10 cellular contexts compared by ENCODE assay signal in genomic region chr15:89136818-89137772, GRCh38. TPM values are rescaled to one million over a fixed set of nuclear protein-coding genes. Genes with fewer than 3 reads are reported as not detected.
A peak's percentile ranks its signal among the peaks of the same experiment; 100 is the strongest.
DNase-seq lines count a peak whose midpoint lies in the region; ATAC-seq and TF ChIP-seq lines count a peak whose summit lies in the region.
"Had no signal": no experiment of that assay in that cellular context is flagged by ENCODE, and none has a peak within 500 bp of the region (broad histone marks: within the 10 kb centered on the region; RNA-seq: fewer than 3 reads in every experiment).

No MANE protein-coding gene starts in this region.

- H3K27me3 Mint-ChIP-seq in activated CD4-positive, alpha-beta T cell treated with anti-CD3 and anti-CD28 coated beads, Interleukin-2, amount 10 ng/mL, durations not matched to agents 24 days and 14 days = no peaks in the 10 kb centered on the region

- TF ChIP-seq POLR2A in tibial nerve (IDR thresholded peaks at IDR 0.05) = no peak

- H3K36me3 ChIP-seq in mucosa of descending colon (ENCODE audit: low read depth) (no peaks in the 10 kb centered on the region), tibial nerve (no peaks in the 10 kb centered on the region)

- no peaks in the 10 kb centered on the region for H3K9me3 ChIP-seq in mucosa of descending colon
- H3K9me3 ChIP-seq in tibial nerve = no peaks in the 10 kb centered on the region
- H3K9me3 ChIP-seq: A549 had no signal

- TF ChIP-seq CTCF in dorsolateral prefrontal cortex (IDR thresholded peaks at IDR 0.05 in 54 of 56, conservative IDR thresholded peaks at IDR 0.05 in 2 of 56; ENCODE audit: low read depth in 1 of 56, partially characterized antibody in 56 of 56) (peak in 1 of 56 donors; percentile 8), mucosa of descending colon (IDR thresholded peaks at IDR 0.05) (no peak), tibial nerve (IDR thresholded peaks at IDR 0.05) (no peak)

- intact Hi-C loops in activated CD4-positive, alpha-beta T cell treated with anti-CD3 and anti-CD28 coated beads, Interleukin-2, amount 10 ng/mL, durations not matched to agents 24 days and 14 days (cut with micrococcal nuclease) = no loop called here
- intact Hi-C loops in dorsolateral prefrontal cortex (cut with DNase I) (loop anchor here in 1 of 2 donors (5.0 kb wide), 1 partner anchor 45 kb away; no protein-coding TSS in a partner anchor), mucosa of descending colon (cut with DNase I, micrococcal nuclease) (loop anchor here in 1 of 2 donors (10.0 kb wide), 1 partner anchor 82 kb away; no protein-coding TSS in a partner anchor)

- peak in 1 of 2 donors; percentile 12 for TF ChIP-seq EP300 in tibial nerve (IDR thresholded peaks at IDR 0.05)

- peak overlapping the region; percentile 34 for H3K27ac Mint-ChIP-seq in activated CD4-positive, alpha-beta T cell treated with anti-CD3 and anti-CD28 coated beads, Interleukin-2, amount 10 ng/mL, durations not matched to agents 24 days and 14 days

- H3K36me3 Mint-ChIP-seq in activated CD4-positive, alpha-beta T cell treated with anti-CD3 and anti-CD28 coated beads, Interleukin-2, amount 10 ng/mL, durations not matched to agents 24 days and 14 days (ENCODE audit: low read depth) = peaks cover 15% of the 10 kb centered on the region

- H3K4me1 ChIP-seq in mucosa of descending colon (ENCODE audit: low read depth) (peaks cover 21% of the 10 kb centered on the region), tibial nerve (peaks cover 0 to 86% (median 39%) of the 10 kb centered on the region in 4 donors)

- 47 to 48% methylated on average over 10 to 11 of the region's 11 CpGs for WGBS in tibial nerve, 2 donors

- ATAC-seq in mucosa of descending colon = peak; percentile 81
- ATAC-seq: A549 had no signal

- H3K4me1 Mint-ChIP-seq in activated CD4-positive, alpha-beta T cell treated with anti-CD3 and anti-CD28 coated beads, Interleukin-2, amount 10 ng/mL, durations not matched to agents 24 days and 14 days = peaks cover 34% of the 10 kb centered on the region

- no peaks in the 10 kb centered on the region for H3K27me3 ChIP-seq in dorsolateral prefrontal cortex
- H3K27me3 ChIP-seq in tibial nerve = no peaks in the 10 kb centered on the region

- H3K27ac ChIP-seq in dorsolateral prefrontal cortex (peak overlapping the region; percentile 23 to 95 (median 85)), tibial nerve (peak overlapping the region in 3 of 4 donors; percentile 5 to 77 (median 68))

- no peak overlapping the region for H3K4me3 Mint-ChIP-seq in activated CD4-positive, alpha-beta T cell treated with anti-CD3 and anti-CD28 coated beads, Interleukin-2, amount 10 ng/mL, durations not matched to agents 24 days and 14 days

- H3K9me3 Mint-ChIP-seq in activated CD4-positive, alpha-beta T cell treated with anti-CD3 and anti-CD28 coated beads, Interleukin-2, amount 10 ng/mL, durations not matched to agents 24 days and 14 days = no peaks in the 10 kb centered on the region

- H3K4me3 ChIP-seq in dorsolateral prefrontal cortex (peak overlapping the region in 5 of 59 donors; percentile 1 to 21 (median 9)), mucosa of descending colon (no peak overlapping the region), tibial nerve (no peak overlapping the region)
- H3K4me3 ChIP-seq: A549 had no signal

- DNase-seq in activated CD4-positive, alpha-beta T cell treated with anti-CD3 and anti-CD28 coated beads, Interleukin-2, amount 10 ng/mL, durations not matched to agents 24 days and 14 days = peak; percentile 64
- DNase-seq in activated CD4-positive, alpha-beta T cell treated with anti-CD3 and anti-CD28 coated beads, Interleukin-2, amount 50 U/mL, for 48 hours = no peak
- DNase-seq in dorsolateral prefrontal cortex (peak in 1 of 10 donors; percentile 89), mucosa of descending colon (no peak), tibial nerve (ENCODE audit: low spot score in 2 of 2) (no peak), NCI-H187 (lab: John Stamatoyannopoulos, UW) (no peak)
- no peak for DNase-seq in stimulated activated naive CD4-positive, alpha-beta T cell treated with Interleukin-2 at 50 U/mL for 16 hours (lab: John Stamatoyannopoulos, UW)
- DNase-seq in effector CD8-positive, alpha-beta T cell (lab: John Stamatoyannopoulos, UW) = no peak
- DNase-seq: NCI-H187 treated with DMSO at 0.1 percent for 48 hours had no signal

RNA-seq across cellular contexts. Expression of gene ABHD2, which starts 48.8 kb away (rescaled TPM):
- 75.2 and 76.6 TPM in 2 replicates for total RNA-seq in activated CD4-positive, alpha-beta T cell treated with anti-CD3 and anti-CD28 coated beads, Interleukin-2, amount 10 ng/mL, durations not matched to agents 24 days and 14 days
- total RNA-seq in dorsolateral prefrontal cortex (100 to 1,000 TPM in 119 of 120 experiments, 10 to 100 TPM in 1; 89.8 to 236 (median 169) TPM), mucosa of descending colon (100 to 1,000 TPM in 1 of 3 donors, 10 to 100 TPM in 2; 82.2 to 156 (median 92.7) TPM), tibial nerve (10 to 100 TPM; 29.7 to 48.1 (median 35.9) TPM)
